ENCODE assay signal across 2 cellular contexts in genomic region chr1:76949503-76949902, GRCh38.
TF ChIP-seq lines count a peak whose summit lies in the region.

No MANE protein-coding gene starts in this region.

TF ChIP-seq in IMR-90, 13 proteins besides CTCF, POLR2A, EP300 and RAD21:
- TF ChIP-seq FOS (IDR thresholded peaks at IDR 0.05; ENCODE audit: low read depth, low read length) (0 out of 2 replicates have a peak, but pooled peaks have one; percentile 20), MXI1 (IDR thresholded peaks at IDR 0.05; ENCODE audit: borderline replicate concordance, low read depth, low read length) (no peak)

TF ChIP-seq in GM12878, 131 proteins besides CTCF, POLR2A, EP300 and RAD21:
- TF ChIP-seq SUPT20H (IDR thresholded peaks at IDR 0.05; ENCODE audit: borderline replicate concordance, control insufficient read depth, low read depth, low read length) (no peak), BCLAF1 (IDR thresholded peaks at IDR 0.05) (no peak), CHD2 (IDR thresholded peaks at IDR 0.05; ENCODE audit: borderline replicate concordance, low read depth, low read length) (no peak), RELA (IDR thresholded peaks at IDR 0.05; ENCODE audit: borderline replicate concordance, partially characterized antibody) (no peak), LARP7 (IDR thresholded peaks at IDR 0.05) (no peak), E4F1 (IDR thresholded peaks at IDR 0.05; ENCODE audit: borderline replicate concordance, partially characterized antibody) (no peak), PML (IDR thresholded peaks at IDR 0.05; ENCODE audit: low read length) (no peak), ZBED1 (IDR thresholded peaks at IDR 0.05; ENCODE audit: borderline replicate concordance) (no peak), ELK1 (IDR thresholded peaks at IDR 0.05; ENCODE audit: low read depth, low read length) (no peak), HDAC2 (IDR thresholded peaks at IDR 0.05) (no peak)
